In the genomic region with DNA sequence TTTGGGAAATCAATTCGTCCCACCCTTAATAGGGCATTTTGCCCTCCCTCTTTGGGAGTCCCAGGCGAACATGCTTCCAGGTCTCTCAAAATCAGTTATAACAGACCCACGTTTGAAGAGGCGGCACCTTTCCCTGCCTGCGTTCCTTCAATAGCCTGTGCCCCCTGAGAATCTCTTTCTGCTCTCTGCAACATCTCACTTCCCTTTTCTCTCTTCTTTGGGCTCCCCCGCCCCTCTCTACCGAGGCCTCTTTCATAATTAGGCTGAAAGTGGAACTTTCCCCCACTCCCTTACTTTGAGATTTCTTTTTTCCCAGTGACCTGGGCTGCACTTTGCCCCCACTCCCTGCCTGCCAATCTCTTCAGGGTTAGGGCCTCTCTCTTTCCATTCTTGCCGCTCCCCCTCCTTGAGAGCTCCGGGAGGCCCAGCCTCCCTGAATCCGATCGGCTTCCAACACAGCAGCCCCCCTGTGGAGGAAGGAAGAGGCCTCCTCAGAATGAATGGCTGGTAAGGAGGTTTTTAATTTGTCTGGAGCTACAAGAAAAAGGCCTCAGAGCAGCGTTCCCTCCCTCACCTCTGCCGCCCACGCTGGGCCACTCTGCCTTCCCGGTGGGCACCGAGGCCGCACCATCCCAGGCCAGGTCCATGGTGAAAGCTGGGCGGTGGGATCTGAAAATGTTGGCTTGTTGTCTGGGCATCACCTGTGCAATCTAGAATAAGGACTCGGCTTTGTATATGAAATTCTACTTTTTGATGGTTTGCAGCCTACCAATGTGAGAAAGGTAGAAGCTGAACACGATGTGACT, we compare ENCODE assay signal across 7 cellular contexts.
DNase-seq lines count a peak whose midpoint lies in the region; ATAC-seq lines count a peak whose summit lies in the region.

No MANE protein-coding gene starts in this region.

- DNase-seq in SK-N-MC (ENCODE audit: low read depth, low spot score) (no peak), midbrain (lab: John Stamatoyannopoulos, UW) (no peak), left ventricle myocardium superior (no peak), NK-92 (lab: John Stamatoyannopoulos, UW; ENCODE audit: unreplicated experiment) (no peak)
- peak; percentile 75 for DNase-seq in stimulated activated naive B cell treated with anti-CD40 and anti-IgM and Interleukin-4, amounts not matched to agents 10 μg/mL and 1 μg/mL and 100 μg/mL, for 72 hours

- peak; percentile 97 for ATAC-seq in GM19351 (IDR thresholded peaks at IDR 0.05; ENCODE audit: unreplicated experiment)
- ATAC-seq in HG03045 (IDR thresholded peaks at IDR 0.05; ENCODE audit: unreplicated experiment) = peak; percentile 93
- peak; percentile 97 for ATAC-seq in stimulated activated naive B cell treated with anti-CD40 and anti-IgM and Interleukin-4, amounts not matched to agents 10 μg/mL and 1 μg/mL and 100 μg/mL, for 72 hours (replicated peaks)
- no peak for ATAC-seq in left ventricle myocardium superior

- H3K4me3 ChIP-seq in SK-N-MC = peak overlapping the region; percentile 62

- H3K9me3 Mint-ChIP-seq in stimulated activated naive B cell treated with anti-CD40 and anti-IgM and Interleukin-4, amounts not matched to agents 10 μg/mL and 1 μg/mL and 100 μg/mL, for 72 hours = peaks cover 0 to 3% of the 10 kb centered on the region in 2 donors

- peaks cover 6 to 16% of the 10 kb centered on the region in 2 donors for H3K36me3 Mint-ChIP-seq in stimulated activated naive B cell treated with anti-CD40 and anti-IgM and Interleukin-4, amounts not matched to agents 10 μg/mL and 1 μg/mL and 100 μg/mL, for 72 hours

- no peak overlapping the region for H3K9ac ChIP-seq in SK-N-MC (ENCODE audit: insufficient read length)

- no peak overlapping the region for H3K27ac ChIP-seq in SK-N-MC

- H3K27me3 Mint-ChIP-seq in stimulated activated naive B cell treated with anti-CD40 and anti-IgM and Interleukin-4, amounts not matched to agents 10 μg/mL and 1 μg/mL and 100 μg/mL, for 72 hours = no peaks in the 10 kb centered on the region

- no peaks in the 10 kb centered on the region for H3K36me3 ChIP-seq in SK-N-MC (ENCODE audit: insufficient read depth, low read length)

- peak overlapping the region; percentile 74 for H3K27ac Mint-ChIP-seq in stimulated activated naive B cell treated with anti-CD40 and anti-IgM and Interleukin-4, amounts not matched to agents 10 μg/mL and 1 μg/mL and 100 μg/mL, for 72 hours

- peak overlapping the region; percentile 82 to 86 for H3K4me3 Mint-ChIP-seq in stimulated activated naive B cell treated with anti-CD40 and anti-IgM and Interleukin-4, amounts not matched to agents 10 μg/mL and 1 μg/mL and 100 μg/mL, for 72 hours

- peaks cover 23 to 34% of the 10 kb centered on the region in 2 donors for H3K4me1 Mint-ChIP-seq in stimulated activated naive B cell treated with anti-CD40 and anti-IgM and Interleukin-4, amounts not matched to agents 10 μg/mL and 1 μg/mL and 100 μg/mL, for 72 hours

- H3K9me3 ChIP-seq in SK-N-MC (ENCODE audit: low read depth, low read length) = no peaks in the 10 kb centered on the region

- intact Hi-C loops in left ventricle myocardium superior (cut with micrococcal nuclease) = no loop called here
